In the genomic region with DNA sequence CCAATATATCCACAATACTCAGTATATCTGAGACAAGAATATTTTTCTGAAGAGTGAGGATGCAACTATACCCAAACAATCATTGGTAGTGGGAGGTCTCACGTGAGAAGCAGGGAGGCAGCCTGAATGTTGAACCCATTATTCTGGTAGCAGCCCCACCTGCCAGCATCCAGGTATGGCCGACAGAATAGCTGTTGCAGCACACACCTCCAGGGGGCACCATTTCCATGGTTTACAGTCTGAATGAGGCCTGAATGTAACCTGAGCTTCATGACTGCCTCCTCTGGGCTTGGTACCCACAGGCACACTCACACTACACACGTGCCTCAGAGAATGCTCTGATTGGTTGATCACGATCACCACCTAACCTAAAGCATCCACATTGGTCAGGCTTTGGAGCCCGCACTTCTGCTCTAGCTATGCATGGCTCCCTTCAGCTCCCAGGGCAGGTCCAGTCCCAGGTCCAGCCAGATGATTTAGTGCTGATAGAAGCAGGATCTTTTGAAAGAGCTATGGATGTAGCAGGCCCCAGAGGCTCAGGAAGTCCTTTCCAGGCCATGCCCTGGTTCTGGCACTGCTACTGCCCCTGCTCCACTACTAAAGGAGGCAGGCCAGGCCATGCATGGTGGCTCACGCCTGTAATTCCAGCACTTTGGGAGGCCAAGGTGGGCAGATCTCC, we compare ENCODE assay signal across 8 cellular contexts. TPM values are rescaled to one million over a fixed set of nuclear protein-coding genes. Genes with fewer than 3 reads are reported as not detected.
DNase-seq lines count a peak whose midpoint lies in the region; ATAC-seq, FAIRE-seq and TF ChIP-seq lines count a peak whose summit lies in the region.

No MANE protein-coding gene starts in this region.

- TF ChIP-seq CTCF in VCaP (conservative IDR thresholded peaks at IDR 0.05) (peak; percentile 63), bronchial epithelial cell (IDR thresholded peaks at IDR 0.05; ENCODE audit: insufficient read depth, low read length, severe bottlenecking) (peak; percentile 88)

- peak; percentile 98 for FAIRE-seq in bronchial epithelial cell (lab: Jason Lieb, UNC)

- H3K36me3 ChIP-seq in bronchial epithelial cell (ENCODE audit: control insufficient read depth, insufficient read depth, low read length) = no peaks in the 10 kb centered on the region

- DNase-seq in AML-193 (lab: John Stamatoyannopoulos, UW) (peak; percentile 75 to 77), NCI-H2196 treated with DMSO at 0.1 percent for 48 hours (lab: John Stamatoyannopoulos, UW; ENCODE audit: unreplicated experiment) (peak; percentile 71), bronchial epithelial cell (ENCODE audit: low read depth) (peak; percentile 96), left lobe of liver (ENCODE audit: low spot score) (peak; percentile 86)
- peak; percentile 61 to 72 (median 69) for DNase-seq in stimulated activated CD4-positive, alpha-beta T cell treated with anti-CD3 and anti-CD28 coated beads, TNF-alpha, amount 100 ng/mL, for 4 hours (ENCODE audit: low read depth in 3 of 3)

- ATAC-seq in GM18909 (IDR thresholded peaks at IDR 0.05; ENCODE audit: poor library complexity, unreplicated experiment) (peak; percentile 90), HG03159 (IDR thresholded peaks at IDR 0.05; ENCODE audit: unreplicated experiment) (peak; percentile 83), left lobe of liver (peak; percentile 91)

- H3K27me3 ChIP-seq in bronchial epithelial cell (ENCODE audit: control insufficient read depth, insufficient read depth, low read length) = peaks cover 7% of the 10 kb centered on the region

- no peak overlapping the region for H3K27ac ChIP-seq in VCaP

- H3K4me3 ChIP-seq in bronchial epithelial cell (ENCODE audit: low read depth, low read length) = no peak overlapping the region

RNA-seq across cellular contexts. Expression of a gene that starts 11.0 kb away (rescaled TPM):
- total RNA-seq in bronchial epithelial cell = 101 and 121 TPM in 2 replicates
- 12.2 TPM for total RNA-seq in left lobe of liver

RNA-seq across cellular contexts. Expression of a gene that starts 29.6 kb away (rescaled TPM):
- total RNA-seq in bronchial epithelial cell (1.1 and 1.5 TPM in 2 replicates), left lobe of liver (67.7 TPM)

RNA-seq across cellular contexts. Expression of a gene that starts 56.9 kb away (rescaled TPM):
- total RNA-seq in bronchial epithelial cell = 1.6 and 6.3 TPM in 2 replicates
- 80.3 TPM for total RNA-seq in left lobe of liver

Comparison
In these comparisons a context has a peak if more than half of its experiments do, and no peak if none do; other contexts are left out.
1. RNA of a gene that starts 29.6 kb away (total RNA-seq): 67.7 TPM in left lobe of liver (single experiment); 1.1 to 1.5 TPM in bronchial epithelial cell; every median in the first group is over 10 times any median in the second.
2. RNA of a gene that starts 56.9 kb away (total RNA-seq): 80.3 TPM in left lobe of liver (single experiment); 1.6 to 6.3 TPM in bronchial epithelial cell; every median in the first group is over 10 times any median in the second.
3. Peak in every context shown above with its lines, with median percentiles within 50 percentile points of each other: DNase-seq and ATAC-seq.